8 cellular contexts compared by ENCODE assay signal in genomic region chr2:18387479-18388206, GRCh38.
DNase-seq lines count a peak whose midpoint lies in the region; ATAC-seq and TF ChIP-seq lines count a peak whose summit lies in the region.

No MANE protein-coding gene starts in this region.

- H3K79me2 ChIP-seq in MM.1S (ENCODE audit: low read length), result no peaks in the 10 kb centered on the region

- no peak overlapping the region for H3K4me3 Mint-ChIP-seq in activated naive CD8-positive, alpha-beta T cell treated with anti-CD3 and anti-CD28 coated beads, Interleukin-2, amount 50 U/mL, for 24 hours

- H3K9me2 ChIP-seq in MM.1S (replicated peaks; ENCODE audit: insufficient read depth, low read length), result no peaks in the 10 kb centered on the region

- H3K36me3 Mint-ChIP-seq in activated naive CD8-positive, alpha-beta T cell treated with anti-CD3 and anti-CD28 coated beads, Interleukin-2, amount 50 U/mL, for 24 hours (ENCODE audit: low read depth), result no peaks in the 10 kb centered on the region

- no peaks in the 10 kb centered on the region for H3K9me3 ChIP-seq in HEK293 (ENCODE audit: control insufficient read depth, insufficient read depth, low read depth, low read length)
- H3K9me3 ChIP-seq in MM.1S (replicated peaks; ENCODE audit: insufficient read depth, low read length), result no peaks in the 10 kb centered on the region
- no peaks in the 10 kb centered on the region for H3K9me3 ChIP-seq in left ventricle myocardium inferior (replicated peaks)

- no peaks in the 10 kb centered on the region for H3K9me3 Mint-ChIP-seq in activated naive CD8-positive, alpha-beta T cell treated with anti-CD3 and anti-CD28 coated beads, Interleukin-2, amount 50 U/mL, for 24 hours

- DNase-seq in MM.1S (peak; percentile 72), left ventricle myocardium inferior (peak; percentile 71), renal cortical epithelial cell (ENCODE audit: low read depth) (peak; percentile 79), cortex of kidney (lab: John Stamatoyannopoulos, UW) (no peak)
- DNase-seq in activated naive CD8-positive, alpha-beta T cell treated with anti-CD3 and anti-CD28 coated beads, Interleukin-2, amount 50 U/mL, for 24 hours, result peak; percentile 60

- H3K9ac ChIP-seq in MM.1S (ENCODE audit: low read length), result no peak overlapping the region

- no peaks in the 10 kb centered on the region for H3K4me1 Mint-ChIP-seq in activated naive CD8-positive, alpha-beta T cell treated with anti-CD3 and anti-CD28 coated beads, Interleukin-2, amount 50 U/mL, for 24 hours

- POLR2A ChIA-PET in HEK293 (lab: Yijun Ruan, JAX), result no interaction called here

- no peak overlapping the region for H3K4me3 ChIP-seq in HEK293 (ENCODE audit: low read depth, low read length)
- H3K4me3 ChIP-seq in MM.1S (ENCODE audit: low read length), result no peak overlapping the region
- H3K4me3 ChIP-seq in left ventricle myocardium inferior, result no peak overlapping the region

- H3K27me3 Mint-ChIP-seq in activated naive CD8-positive, alpha-beta T cell treated with anti-CD3 and anti-CD28 coated beads, Interleukin-2, amount 50 U/mL, for 24 hours, result peaks cover 3% of the 10 kb centered on the region

- 0 out of 2 replicates have a peak overlapping the region, but pooled peaks have one; percentile 10 for H2AFZ ChIP-seq in MM.1S (ENCODE audit: low read length)

- intact Hi-C loops in left ventricle myocardium inferior (cut with micrococcal nuclease), result no loop called here

- H3K27ac ChIP-seq in HEK293 (ENCODE audit: extremely low read depth, low read depth, low read length) (no peak overlapping the region), MM.1S (ENCODE audit: low read length) (no peak overlapping the region), left ventricle myocardium inferior (replicated peaks) (peak overlapping the region; percentile 73)

- H3K4me1 ChIP-seq in HEK293 (ENCODE audit: control insufficient read depth, insufficient read depth, low read length) (no peaks in the 10 kb centered on the region), MM.1S (ENCODE audit: low read length) (no peaks in the 10 kb centered on the region), left ventricle myocardium inferior (no peaks in the 10 kb centered on the region)

- H4K20me1 ChIP-seq in MM.1S (ENCODE audit: insufficient read depth, low read length), result no peaks in the 10 kb centered on the region

- H3K27me3 ChIP-seq in MM.1S (replicated peaks; ENCODE audit: insufficient read depth, low read length) (no peaks in the 10 kb centered on the region), left ventricle myocardium inferior (ENCODE audit: low read depth) (no peaks in the 10 kb centered on the region)

- no peaks in the 10 kb centered on the region for H3F3A ChIP-seq in MM.1S (ENCODE audit: insufficient read depth, low read length)

- ATAC-seq in SK-N-SH treated with all-trans-retinoic acid at 6 μM for 48 hours, result peak; percentile 96
- ATAC-seq in activated naive CD8-positive, alpha-beta T cell treated with anti-CD3 and anti-CD28 coated beads, Interleukin-2, amount 50 U/mL, for 24 hours, result peak; percentile 63

- no peak overlapping the region for H3K4me2 ChIP-seq in MM.1S (ENCODE audit: low read depth, low read length)

- no peak overlapping the region for H3K27ac Mint-ChIP-seq in activated naive CD8-positive, alpha-beta T cell treated with anti-CD3 and anti-CD28 coated beads, Interleukin-2, amount 50 U/mL, for 24 hours

- no peaks in the 10 kb centered on the region for H3K36me3 ChIP-seq in HEK293 (ENCODE audit: control insufficient read depth in 2 of 2, insufficient read depth in 1 of 2, low read length in 2 of 2)
- no peaks in the 10 kb centered on the region for H3K36me3 ChIP-seq in MM.1S (replicated peaks; ENCODE audit: insufficient read depth, low read length)
- no peaks in the 10 kb centered on the region for H3K36me3 ChIP-seq in left ventricle myocardium inferior

- TF ChIP-seq CTCF in GM12874 (IDR thresholded peaks at IDR 0.05; ENCODE audit: insufficient read depth, low read depth, low read length) (peak; percentile 94), HEK293 (tag by site-specific recombination; IDR thresholded peaks at IDR 0.05) (peak; percentile 78), MM.1S (IDR thresholded peaks at IDR 0.05; ENCODE audit: low read length) (peak; percentile 93), left ventricle myocardium inferior (IDR thresholded peaks at IDR 0.05; ENCODE audit: borderline replicate concordance) (peak; percentile 95)

- CTCF ChIA-PET in HEK293 (lab: Yijun Ruan, JAX), result interaction anchor here (0.5 to 5.3 kb wide), 20 partner anchors 9 to 1608 kb away, joined by 3 to 65 read pairs (median 3); partner anchors contain the start of gene OSR1

TF ChIP-seq in HEK293, 187 proteins besides CTCF, POLR2A, EP300 and RAD21 (continues in another document):
- TF ChIP-seq SP2 (tag by site-specific recombination; IDR thresholded peaks at IDR 0.05) (no peak), TSHZ1 (tag by site-specific recombination; IDR thresholded peaks at IDR 0.05; ENCODE audit: borderline replicate concordance) (no peak), EGR2 (tag by site-specific recombination; IDR thresholded peaks at IDR 0.05; ENCODE audit: low read depth) (no peak), ZNF335 (tag by site-specific recombination; conservative IDR thresholded peaks at IDR 0.05) (no peak), ZEB2 (tag by site-specific recombination; IDR thresholded peaks at IDR 0.05) (no peak), ZNF544 (tag by site-specific recombination; IDR thresholded peaks at IDR 0.05) (no peak)

TF ChIP-seq in SK-N-SH treated with all-trans-retinoic acid at 6 μM for 48 hours, 23 proteins besides CTCF, POLR2A, EP300 and RAD21:
- no peak for TF ChIP-seq GLIS3 (CRISPR knock-in tag; IDR thresholded peaks at IDR 0.05)
- no peak for TF ChIP-seq ZNF565 (CRISPR knock-in tag; conservative IDR thresholded peaks at IDR 0.05; ENCODE audit: low read depth)
